ENCODE assay signal across 1 cellular context in the genomic region with DNA sequence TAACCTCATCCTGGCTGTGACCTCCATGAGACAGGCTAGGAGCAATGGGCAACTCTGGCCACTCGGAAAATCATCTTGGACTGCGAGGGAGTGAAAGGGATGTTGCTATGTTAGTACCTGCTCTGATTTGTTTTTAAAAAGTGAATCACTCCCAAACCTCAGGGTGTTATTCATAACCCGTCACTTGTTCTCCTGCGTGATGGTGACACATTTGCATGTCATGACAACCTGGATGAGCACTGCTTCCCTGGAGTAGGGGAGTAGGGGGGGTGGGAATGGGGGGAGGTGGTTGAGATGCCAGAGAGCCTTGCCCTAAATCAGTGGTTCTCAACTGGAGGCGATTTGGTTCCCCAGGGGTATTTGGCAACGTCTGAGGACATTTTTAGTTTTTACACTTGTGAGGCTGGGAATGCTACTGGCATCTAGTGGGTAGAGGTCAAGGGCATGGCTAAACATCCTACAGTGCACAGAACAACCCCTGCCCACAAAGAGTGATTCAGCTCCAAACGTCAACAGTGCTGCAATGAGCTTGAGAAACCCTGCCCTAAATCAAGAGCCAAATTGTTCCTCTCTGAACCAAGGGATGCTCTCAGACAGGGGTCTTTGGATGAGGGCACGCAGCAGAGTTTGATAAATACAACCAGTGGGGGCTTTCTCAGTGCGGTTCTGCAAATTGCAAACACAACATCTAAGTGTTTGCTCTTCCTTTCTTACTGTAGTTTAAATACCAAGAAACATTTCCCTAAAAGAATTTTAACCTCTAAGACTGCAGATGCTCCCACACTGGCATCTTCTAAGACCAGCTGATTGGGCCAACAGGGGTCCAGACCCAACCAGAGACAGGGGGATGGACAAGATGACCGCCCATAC.
TF ChIP-seq lines count a peak whose summit lies in the region.

No MANE protein-coding gene starts in this region.

TF ChIP-seq in HepG2, 621 proteins besides CTCF, POLR2A, EP300 and RAD21 (continued from another document and continues in another):
- 0 out of 2 replicates have a peak, but pooled peaks have one; percentile 34 for TF ChIP-seq BCL6 (CRISPR knock-in tag; IDR thresholded peaks at IDR 0.05)
- TF ChIP-seq, protein P1, sequence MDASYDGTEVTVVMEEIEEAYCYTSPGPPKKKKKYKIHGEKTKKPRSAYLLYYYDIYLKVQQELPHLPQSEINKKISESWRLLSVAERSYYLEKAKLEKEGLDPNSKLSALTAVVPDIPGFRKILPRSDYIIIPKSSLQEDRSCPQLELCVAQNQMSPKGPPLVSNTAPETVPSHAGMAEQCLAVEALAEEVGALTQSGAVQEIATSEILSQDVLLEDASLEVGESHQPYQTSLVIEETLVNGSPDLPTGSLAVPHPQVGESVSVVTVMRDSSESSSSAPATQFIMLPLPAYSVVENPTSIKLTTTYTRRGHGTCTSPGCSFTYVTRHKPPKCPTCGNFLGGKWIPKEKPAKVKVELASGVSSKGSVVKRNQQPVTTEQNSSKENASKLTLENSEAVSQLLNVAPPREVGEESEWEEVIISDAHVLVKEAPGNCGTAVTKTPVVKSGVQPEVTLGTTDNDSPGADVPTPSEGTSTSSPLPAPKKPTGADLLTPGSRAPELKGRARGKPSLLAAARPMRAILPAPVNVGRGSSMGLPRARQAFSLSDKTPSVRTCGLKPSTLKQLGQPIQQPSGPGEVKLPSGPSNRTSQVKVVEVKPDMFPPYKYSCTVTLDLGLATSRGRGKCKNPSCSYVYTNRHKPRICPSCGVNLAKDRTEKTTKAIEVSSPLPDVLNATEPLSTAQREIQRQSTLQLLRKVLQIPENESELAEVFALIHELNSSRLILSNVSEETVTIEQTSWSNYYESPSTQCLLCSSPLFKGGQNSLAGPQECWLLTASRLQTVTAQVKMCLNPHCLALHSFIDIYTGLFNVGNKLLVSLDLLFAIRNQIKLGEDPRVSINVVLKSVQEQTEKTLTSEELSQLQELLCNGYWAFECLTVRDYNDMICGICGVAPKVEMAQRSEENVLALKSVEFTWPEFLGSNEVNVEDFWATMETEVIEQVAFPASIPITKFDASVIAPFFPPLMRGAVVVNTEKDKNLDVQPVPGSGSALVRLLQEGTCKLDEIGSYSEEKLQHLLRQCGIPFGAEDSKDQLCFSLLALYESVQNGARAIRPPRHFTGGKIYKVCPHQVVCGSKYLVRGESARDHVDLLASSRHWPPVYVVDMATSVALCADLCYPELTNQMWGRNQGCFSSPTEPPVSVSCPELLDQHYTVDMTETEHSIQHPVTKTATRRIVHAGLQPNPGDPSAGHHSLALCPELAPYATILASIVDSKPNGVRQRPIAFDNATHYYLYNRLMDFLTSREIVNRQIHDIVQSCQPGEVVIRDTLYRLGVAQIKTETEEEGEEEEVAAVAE (CRISPR knock-in tag; IDR thresholded peaks at IDR 0.05; ENCODE audit: borderline replicate concordance) = 0 out of 2 replicates have a peak, but pooled peaks have one; percentile 17
- peak; percentile 44; the same call in 1 of the 2 replicates for TF ChIP-seq ZNF335 (CRISPR knock-in tag; IDR thresholded peaks at IDR 0.05)
- TF ChIP-seq ZBTB7B (CRISPR knock-in tag; IDR thresholded peaks at IDR 0.05) = peak; percentile 58; the same call in 1 of the 2 replicates
- TF ChIP-seq KAT8 (CRISPR knock-in tag; IDR thresholded peaks at IDR 0.05) = 0 out of 2 replicates have a peak, but pooled peaks have one; percentile 30
- TF ChIP-seq YEATS2 (CRISPR knock-in tag; IDR thresholded peaks at IDR 0.05; ENCODE audit: borderline replicate concordance) = peak; percentile 53; the same call in 1 of the 2 replicates
- TF ChIP-seq ZNF205 (CRISPR knock-in tag; IDR thresholded peaks at IDR 0.05) = 0 out of 2 replicates have a peak, but pooled peaks have one; percentile 31
- TF ChIP-seq, protein P2, sequence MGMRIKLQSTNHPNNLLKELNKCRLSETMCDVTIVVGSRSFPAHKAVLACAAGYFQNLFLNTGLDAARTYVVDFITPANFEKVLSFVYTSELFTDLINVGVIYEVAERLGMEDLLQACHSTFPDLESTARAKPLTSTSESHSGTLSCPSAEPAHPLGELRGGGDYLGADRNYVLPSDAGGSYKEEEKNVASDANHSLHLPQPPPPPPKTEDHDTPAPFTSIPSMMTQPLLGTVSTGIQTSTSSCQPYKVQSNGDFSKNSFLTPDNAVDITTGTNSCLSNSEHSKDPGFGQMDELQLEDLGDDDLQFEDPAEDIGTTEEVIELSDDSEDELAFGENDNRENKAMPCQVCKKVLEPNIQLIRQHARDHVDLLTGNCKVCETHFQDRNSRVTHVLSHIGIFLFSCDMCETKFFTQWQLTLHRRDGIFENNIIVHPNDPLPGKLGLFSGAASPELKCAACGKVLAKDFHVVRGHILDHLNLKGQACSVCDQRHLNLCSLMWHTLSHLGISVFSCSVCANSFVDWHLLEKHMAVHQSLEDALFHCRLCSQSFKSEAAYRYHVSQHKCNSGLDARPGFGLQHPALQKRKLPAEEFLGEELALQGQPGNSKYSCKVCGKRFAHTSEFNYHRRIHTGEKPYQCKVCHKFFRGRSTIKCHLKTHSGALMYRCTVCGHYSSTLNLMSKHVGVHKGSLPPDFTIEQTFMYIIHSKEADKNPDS (CRISPR knock-in tag; IDR thresholded peaks at IDR 0.05) = no peak
- TF ChIP-seq, protein P3, sequence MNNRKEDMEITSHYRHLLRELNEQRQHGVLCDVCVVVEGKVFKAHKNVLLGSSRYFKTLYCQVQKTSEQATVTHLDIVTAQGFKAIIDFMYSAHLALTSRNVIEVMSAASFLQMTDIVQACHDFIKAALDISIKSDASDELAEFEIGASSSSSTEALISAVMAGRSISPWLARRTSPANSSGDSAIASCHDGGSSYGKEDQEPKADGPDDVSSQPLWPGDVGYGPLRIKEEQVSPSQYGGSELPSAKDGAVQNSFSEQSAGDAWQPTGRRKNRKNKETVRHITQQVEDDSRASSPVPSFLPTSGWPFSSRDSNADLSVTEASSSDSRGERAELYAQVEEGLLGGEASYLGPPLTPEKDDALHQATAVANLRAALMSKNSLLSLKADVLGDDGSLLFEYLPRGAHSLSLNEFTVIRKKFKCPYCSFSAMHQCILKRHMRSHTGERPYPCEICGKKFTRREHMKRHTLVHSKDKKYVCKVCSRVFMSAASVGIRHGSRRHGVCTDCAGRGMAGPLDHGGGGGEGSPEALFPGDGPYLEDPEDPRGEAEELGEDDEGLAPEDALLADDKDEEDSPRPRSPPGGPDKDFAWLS (CRISPR knock-in tag; IDR thresholded peaks at IDR 0.05; ENCODE audit: borderline replicate concordance) = no peak
- no peak for TF ChIP-seq TRIM24 (CRISPR knock-in tag; IDR thresholded peaks at IDR 0.05)
- no peak for TF ChIP-seq PHF21A (CRISPR knock-in tag; IDR thresholded peaks at IDR 0.05)
- TF ChIP-seq SOX13 (IDR thresholded peaks at IDR 0.05) = no peak
- TF ChIP-seq SOX13 (CRISPR knock-in tag; conservative IDR thresholded peaks at IDR 0.05 in 1 of 2, IDR thresholded peaks at IDR 0.05 in 1 of 2) = peak in 1 of 2 experiments; percentile 46; a peak in 1 of 4 replicates
- TF ChIP-seq, protein P4, sequence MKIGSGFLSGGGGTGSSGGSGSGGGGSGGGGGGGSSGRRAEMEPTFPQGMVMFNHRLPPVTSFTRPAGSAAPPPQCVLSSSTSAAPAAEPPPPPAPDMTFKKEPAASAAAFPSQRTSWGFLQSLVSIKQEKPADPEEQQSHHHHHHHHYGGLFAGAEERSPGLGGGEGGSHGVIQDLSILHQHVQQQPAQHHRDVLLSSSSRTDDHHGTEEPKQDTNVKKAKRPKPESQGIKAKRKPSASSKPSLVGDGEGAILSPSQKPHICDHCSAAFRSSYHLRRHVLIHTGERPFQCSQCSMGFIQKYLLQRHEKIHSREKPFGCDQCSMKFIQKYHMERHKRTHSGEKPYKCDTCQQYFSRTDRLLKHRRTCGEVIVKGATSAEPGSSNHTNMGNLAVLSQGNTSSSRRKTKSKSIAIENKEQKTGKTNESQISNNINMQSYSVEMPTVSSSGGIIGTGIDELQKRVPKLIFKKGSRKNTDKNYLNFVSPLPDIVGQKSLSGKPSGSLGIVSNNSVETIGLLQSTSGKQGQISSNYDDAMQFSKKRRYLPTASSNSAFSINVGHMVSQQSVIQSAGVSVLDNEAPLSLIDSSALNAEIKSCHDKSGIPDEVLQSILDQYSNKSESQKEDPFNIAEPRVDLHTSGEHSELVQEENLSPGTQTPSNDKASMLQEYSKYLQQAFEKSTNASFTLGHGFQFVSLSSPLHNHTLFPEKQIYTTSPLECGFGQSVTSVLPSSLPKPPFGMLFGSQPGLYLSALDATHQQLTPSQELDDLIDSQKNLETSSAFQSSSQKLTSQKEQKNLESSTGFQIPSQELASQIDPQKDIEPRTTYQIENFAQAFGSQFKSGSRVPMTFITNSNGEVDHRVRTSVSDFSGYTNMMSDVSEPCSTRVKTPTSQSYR (CRISPR knock-in tag; IDR thresholded peaks at IDR 0.05; ENCODE audit: borderline replicate concordance) = peak; percentile 36; the same call in 1 of the 2 replicates
- peak; percentile 33; the same call in 1 of the 2 replicates for TF ChIP-seq SOX5 (CRISPR knock-in tag; IDR thresholded peaks at IDR 0.05; ENCODE audit: borderline replicate concordance)
- TF ChIP-seq, protein P5, sequence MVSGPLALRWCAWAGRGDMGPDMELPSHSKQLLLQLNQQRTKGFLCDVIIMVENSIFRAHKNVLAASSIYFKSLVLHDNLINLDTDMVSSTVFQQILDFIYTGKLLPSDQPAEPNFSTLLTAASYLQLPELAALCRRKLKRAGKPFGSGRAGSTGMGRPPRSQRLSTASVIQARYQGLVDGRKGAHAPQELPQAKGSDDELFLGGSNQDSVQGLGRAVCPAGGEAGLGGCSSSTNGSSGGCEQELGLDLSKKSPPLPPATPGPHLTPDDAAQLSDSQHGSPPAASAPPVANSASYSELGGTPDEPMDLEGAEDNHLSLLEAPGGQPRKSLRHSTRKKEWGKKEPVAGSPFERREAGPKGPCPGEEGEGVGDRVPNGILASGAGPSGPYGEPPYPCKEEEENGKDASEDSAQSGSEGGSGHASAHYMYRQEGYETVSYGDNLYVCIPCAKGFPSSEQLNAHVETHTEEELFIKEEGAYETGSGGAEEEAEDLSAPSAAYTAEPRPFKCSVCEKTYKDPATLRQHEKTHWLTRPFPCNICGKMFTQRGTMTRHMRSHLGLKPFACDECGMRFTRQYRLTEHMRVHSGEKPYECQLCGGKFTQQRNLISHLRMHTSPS (CRISPR knock-in tag; IDR thresholded peaks at IDR 0.05; ENCODE audit: low read depth) = peak; percentile 90; the same call in 1 of the 2 replicates
- 0 out of 2 replicates have a peak, but pooled peaks have one; percentile 53 for TF ChIP-seq KDM1A (CRISPR knock-in tag; IDR thresholded peaks at IDR 0.05)
- TF ChIP-seq KDM2A (CRISPR knock-in tag; IDR thresholded peaks at IDR 0.05; ENCODE audit: borderline replicate concordance, low read depth) = peak; percentile 35; the same call in 1 of the 2 replicates
- 0 out of 2 replicates have a peak, but pooled peaks have one; percentile 23 for TF ChIP-seq STAG1 (CRISPR knock-in tag; IDR thresholded peaks at IDR 0.05)
- TF ChIP-seq, protein P6, sequence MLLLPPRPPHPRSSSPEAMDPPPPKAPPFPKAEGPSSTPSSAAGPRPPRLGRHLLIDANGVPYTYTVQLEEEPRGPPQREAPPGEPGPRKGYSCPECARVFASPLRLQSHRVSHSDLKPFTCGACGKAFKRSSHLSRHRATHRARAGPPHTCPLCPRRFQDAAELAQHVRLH (CRISPR knock-in tag; IDR thresholded peaks at IDR 0.05; ENCODE audit: borderline replicate concordance, low read depth) = 0 out of 2 replicates have a peak, but pooled peaks have one; percentile 32
- peak; percentile 75; the same call in 1 of the 2 replicates for TF ChIP-seq HNRNPL (IDR thresholded peaks at IDR 0.05; ENCODE audit: low read depth, low read length)
- peak; percentile 82 for TF ChIP-seq RARA (CRISPR knock-in tag; IDR thresholded peaks at IDR 0.05)
- no peak for TF ChIP-seq FOXP1 (IDR thresholded peaks at IDR 0.05)
- peak; percentile 33; the same call in 1 of the 2 replicates for TF ChIP-seq FOXP1 (CRISPR knock-in tag; IDR thresholded peaks at IDR 0.05)
- TF ChIP-seq HMG20A (CRISPR knock-in tag; IDR thresholded peaks at IDR 0.05; ENCODE audit: borderline replicate concordance) = peak; percentile 68; the same call in 1 of the 2 replicates
- TF ChIP-seq ZNF766 (CRISPR knock-in tag; IDR thresholded peaks at IDR 0.05; ENCODE audit: borderline replicate concordance) = 0 out of 2 replicates have a peak, but pooled peaks have one; percentile 47
- 0 out of 2 replicates have a peak, but pooled peaks have one; percentile 23 for TF ChIP-seq SALL1 (CRISPR knock-in tag; IDR thresholded peaks at IDR 0.05)
- 0 out of 2 replicates have a peak, but pooled peaks have one; percentile 23 for TF ChIP-seq ISL2 (CRISPR knock-in tag; IDR thresholded peaks at IDR 0.05)
- TF ChIP-seq CEBPB (IDR thresholded peaks at IDR 0.05; ENCODE audit: borderline replicate concordance, low read depth, low read length) = peak; percentile 61; the same call in 1 of the 2 replicates
- no peak for TF ChIP-seq PAX8 (CRISPR knock-in tag; IDR thresholded peaks at IDR 0.05; ENCODE audit: borderline replicate concordance)
- TF ChIP-seq XRCC5 (optimal IDR thresholded peaks at IDR 0.05; ENCODE audit: low read length) = peak; percentile 8
- peak; percentile 92 for TF ChIP-seq FOSL2 (CRISPR knock-in tag; IDR thresholded peaks at IDR 0.05)
- no peak for TF ChIP-seq ZNF572 (CRISPR knock-in tag; IDR thresholded peaks at IDR 0.05)
- TF ChIP-seq FOXA3 (CRISPR knock-in tag; IDR thresholded peaks at IDR 0.05) = peak; percentile 76
- 0 out of 2 replicates have a peak, but pooled peaks have one; percentile 17 for TF ChIP-seq ZNF331 (CRISPR knock-in tag; IDR thresholded peaks at IDR 0.05)
- 0 out of 2 replicates have a peak, but pooled peaks have one; percentile 30 for TF ChIP-seq ZKSCAN8 (CRISPR knock-in tag; IDR thresholded peaks at IDR 0.05; ENCODE audit: borderline replicate concordance)
- 0 out of 2 replicates have a peak, but pooled peaks have one; percentile 25 for TF ChIP-seq KDM3A (CRISPR knock-in tag; IDR thresholded peaks at IDR 0.05; ENCODE audit: low read depth)
- peak; percentile 35; the same call in 1 of the 2 replicates for TF ChIP-seq POGZ (CRISPR knock-in tag; IDR thresholded peaks at IDR 0.05)
- TF ChIP-seq SMAD1 (CRISPR knock-in tag; IDR thresholded peaks at IDR 0.05; ENCODE audit: borderline replicate concordance, low read depth) = no peak
- TF ChIP-seq CBX5 (CRISPR knock-in tag; IDR thresholded peaks at IDR 0.05; ENCODE audit: borderline replicate concordance) = peak; percentile 62; the same call in 1 of the 2 replicates
- peak; percentile 48; the same call in 1 of the 2 replicates for TF ChIP-seq FOXO1 (CRISPR knock-in tag; IDR thresholded peaks at IDR 0.05)
- peak; percentile 40; the same call in 1 of the 2 replicates for TF ChIP-seq HDAC2 (CRISPR knock-in tag; IDR thresholded peaks at IDR 0.05)
- peak; percentile 60; the same call in 1 of the 2 replicates for TF ChIP-seq PPARG (CRISPR knock-in tag; conservative IDR thresholded peaks at IDR 0.05)
- TF ChIP-seq, protein P7, sequence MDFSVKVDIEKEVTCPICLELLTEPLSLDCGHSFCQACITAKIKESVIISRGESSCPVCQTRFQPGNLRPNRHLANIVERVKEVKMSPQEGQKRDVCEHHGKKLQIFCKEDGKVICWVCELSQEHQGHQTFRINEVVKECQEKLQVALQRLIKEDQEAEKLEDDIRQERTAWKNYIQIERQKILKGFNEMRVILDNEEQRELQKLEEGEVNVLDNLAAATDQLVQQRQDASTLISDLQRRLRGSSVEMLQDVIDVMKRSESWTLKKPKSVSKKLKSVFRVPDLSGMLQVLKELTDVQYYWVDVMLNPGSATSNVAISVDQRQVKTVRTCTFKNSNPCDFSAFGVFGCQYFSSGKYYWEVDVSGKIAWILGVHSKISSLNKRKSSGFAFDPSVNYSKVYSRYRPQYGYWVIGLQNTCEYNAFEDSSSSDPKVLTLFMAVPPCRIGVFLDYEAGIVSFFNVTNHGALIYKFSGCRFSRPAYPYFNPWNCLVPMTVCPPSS (IDR thresholded peaks at IDR 0.05) = no peak
- no peak for TF ChIP-seq ZMYM2 (CRISPR knock-in tag; IDR thresholded peaks at IDR 0.05)
- 0 out of 2 replicates have a peak, but pooled peaks have one; percentile 26 for TF ChIP-seq ELF3 (CRISPR knock-in tag; IDR thresholded peaks at IDR 0.05)
- TF ChIP-seq SOX6 (IDR thresholded peaks at IDR 0.05) = no peak
- peak; percentile 36; the same call in 1 of the 2 replicates for TF ChIP-seq SOX6 (CRISPR knock-in tag; IDR thresholded peaks at IDR 0.05)
